Comparison of ENCODE assay signal across 15 cellular contexts in the genomic region with DNA sequence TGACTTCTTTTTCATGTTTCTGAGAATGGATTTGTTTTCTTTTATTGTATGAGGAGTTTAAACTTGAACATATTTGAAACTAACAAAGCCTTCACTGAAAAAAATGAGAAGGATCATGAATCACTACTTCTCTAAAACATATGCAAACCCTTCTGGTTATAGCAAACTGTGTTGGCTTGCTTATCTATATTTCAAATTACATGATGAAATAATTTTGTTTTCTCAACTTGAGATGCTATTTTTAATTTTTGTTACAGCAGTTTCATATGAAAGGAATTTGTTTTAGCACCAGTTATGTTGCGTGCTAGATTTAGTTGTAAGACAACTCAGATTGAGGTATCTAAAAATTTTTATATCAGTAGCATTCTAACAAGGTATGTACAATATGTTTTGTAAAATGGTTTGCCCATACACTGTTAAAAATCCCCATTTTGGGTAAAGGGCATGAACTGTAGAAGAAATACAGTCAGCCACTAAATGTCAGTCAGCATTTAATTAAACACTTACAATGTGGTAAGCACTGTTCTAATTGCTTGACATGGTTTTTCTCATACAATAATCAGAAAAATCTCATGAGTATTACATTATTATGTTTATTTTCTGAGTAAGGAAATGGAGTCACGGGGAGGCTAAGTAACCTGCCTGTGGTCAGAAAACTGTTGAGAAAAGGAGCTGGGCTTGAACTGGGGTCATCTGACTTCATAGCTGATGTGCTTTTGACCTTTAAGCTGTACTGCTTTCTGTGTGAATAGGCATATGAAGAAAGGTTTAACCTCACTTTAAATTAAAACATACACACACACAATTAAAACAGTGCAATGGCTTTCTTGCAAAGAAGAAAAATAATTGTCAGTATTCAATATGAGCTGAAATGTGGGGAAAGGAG.
DNase-seq lines count a peak whose midpoint lies in the region; ATAC-seq, FAIRE-seq and TF ChIP-seq lines count a peak whose summit lies in the region.
"Had no signal": no experiment of that assay in that cellular context is flagged by ENCODE, and none has a peak within 500 bp of the region (broad histone marks: within the 10 kb centered on the region; RNA-seq: fewer than 3 reads in every experiment).

No MANE protein-coding gene starts in this region.

- H3K4me1 ChIP-seq in cardiac muscle cell (ENCODE audit: low read depth) (peaks cover 29% of the 10 kb centered on the region), HepG2 (ENCODE audit: insufficient read depth, low read length) (peaks cover 31% of the 10 kb centered on the region), thoracic aorta (ENCODE audit: control insufficient read depth in 1 of 2, low read depth in 2 of 2) (peaks cover 31 to 73% of the 10 kb centered on the region in 2 donors)
- H3K4me1 ChIP-seq: thyroid gland had no signal

- no peak overlapping the region for H3K9ac ChIP-seq in HepG2 (ENCODE audit: insufficient read depth, low read depth, low read length)

- H3K36me3 ChIP-seq in cardiac muscle cell (no peaks in the 10 kb centered on the region), HepG2 (replicated peaks in 1 of 2; ENCODE audit: control insufficient read depth in 1 of 2, insufficient read depth in 2 of 2, low read length in 2 of 2) (no peaks in the 10 kb centered on the region), thoracic aorta (no peaks in the 10 kb centered on the region)
- H3K36me3 ChIP-seq: thyroid gland had no signal

- peak; percentile 62 for FAIRE-seq in HepG2 (lab: Jason Lieb, UNC)
- FAIRE-seq: A204.1, D721Med had no signal

- H3K4me3 ChIP-seq in cardiac muscle cell: no peak overlapping the region
- H3K4me3 ChIP-seq in cardiac fibroblast (replicated peaks in 1 of 2; ENCODE audit: low read depth in 2 of 2, low read length in 2 of 2): no peak overlapping the region
- no peak overlapping the region for H3K4me3 ChIP-seq in HepG2 (replicated peaks in 1 of 3; ENCODE audit: insufficient read depth in 1 of 3, low read depth in 2 of 3, low read length in 3 of 3)
- peak overlapping the region; percentile 19 for H3K4me3 ChIP-seq in thoracic aorta
- H3K4me3 ChIP-seq: thyroid gland had no signal

- H3K27ac Mint-ChIP-seq in activated naive CD4-positive, alpha-beta T cell treated with anti-CD3 and anti-CD28 coated beads for 36 hours: no peak overlapping the region
- H3K27ac Mint-ChIP-seq: activated CD4-positive, alpha-beta T cell treated with anti-CD3 and anti-CD28 coated beads, Interleukin-2, amount 10 ng/mL, durations not matched to agents 7 days and 5 days; memory B cell had no signal

- H3K4me2 ChIP-seq in HepG2 (ENCODE audit: low read depth, low read length): no peak overlapping the region

- intact Hi-C loops in cardiac septum (cut with DNase I): loop anchor here (5.0 to 10.0 kb wide), 2 partner anchors 38 to 480 kb away; no protein-coding TSS in a partner anchor
- intact Hi-C loops in HepG2 (cut with micrococcal nuclease; ENCODE audit: unreplicated experiment): no loop called here
- intact Hi-C loops in activated naive CD4-positive, alpha-beta T cell treated with anti-CD3 and anti-CD28 coated beads for 36 hours (cut with micrococcal nuclease): no loop called here

- 0 out of 2 replicates have a peak, but pooled peaks cover 2% of the 10 kb centered on the region for H4K20me1 ChIP-seq in HepG2 (ENCODE audit: insufficient read depth, low read length)

- H3K79me2 ChIP-seq in HepG2 (ENCODE audit: insufficient read depth, low read length): no peaks in the 10 kb centered on the region

- no peak for TF ChIP-seq RAD21 in HepG2 (CRISPR knock-in tag; IDR thresholded peaks at IDR 0.05)

- DNase-seq in cardiac muscle cell (ENCODE audit: low read depth in 1 of 2, low spot score in 1 of 2) (peak in 1 of 2 donors; percentile 72), cardiac septum (ENCODE audit: low spot score) (no peak), cardiac fibroblast (ENCODE audit: low read depth in 2 of 2) (peak; percentile 55 to 71), HepG2 (ENCODE audit: low spot score) (peak; percentile 12), thoracic aorta (ENCODE audit: low spot score) (no peak), HK-2 (ENCODE audit: unreplicated experiment) (no peak), NCI-H1417 (lab: John Stamatoyannopoulos, UW) (no peak)
- DNase-seq in activated naive CD4-positive, alpha-beta T cell treated with anti-CD3 and anti-CD28 coated beads for 36 hours: no peak
- DNase-seq: activated CD4-positive, alpha-beta T cell treated with anti-CD3 and anti-CD28 coated beads, Interleukin-2, amount 10 ng/mL, durations not matched to agents 7 days and 5 days; activated gamma-delta T cell; NCI-H1694 treated with DMSO at 0.1 percent for 48 hours; thyroid gland had no signal

- no peaks in the 10 kb centered on the region for H3K9me3 Mint-ChIP-seq in activated naive CD4-positive, alpha-beta T cell treated with anti-CD3 and anti-CD28 coated beads for 36 hours
- H3K9me3 Mint-ChIP-seq: activated CD4-positive, alpha-beta T cell treated with anti-CD3 and anti-CD28 coated beads, Interleukin-2, amount 10 ng/mL, durations not matched to agents 7 days and 5 days; memory B cell had no signal

- H2AFZ ChIP-seq in HepG2 (ENCODE audit: low read length): no peak overlapping the region

- no peaks in the 10 kb centered on the region for H3K27me3 Mint-ChIP-seq in activated naive CD4-positive, alpha-beta T cell treated with anti-CD3 and anti-CD28 coated beads for 36 hours (ENCODE audit: low read depth)
- H3K27me3 Mint-ChIP-seq: activated CD4-positive, alpha-beta T cell treated with anti-CD3 and anti-CD28 coated beads, Interleukin-2, amount 10 ng/mL, durations not matched to agents 7 days and 5 days; memory B cell had no signal

- 61% methylated on average over 2 of the region's 2 CpGs for WGBS in HepG2 (ENCODE audit: low lambda C conversion rate)

- TF ChIP-seq EP300 in HepG2 (IDR thresholded peaks at IDR 0.05; ENCODE audit: low read depth in 2 of 2, low read length in 2 of 2) (no peak), HepG2 (CRISPR knock-in tag; IDR thresholded peaks at IDR 0.05; ENCODE audit: borderline replicate concordance) (no peak)

- no peaks in the 10 kb centered on the region for H3K4me1 Mint-ChIP-seq in activated naive CD4-positive, alpha-beta T cell treated with anti-CD3 and anti-CD28 coated beads for 36 hours (ENCODE audit: low read depth)
- H3K4me1 Mint-ChIP-seq: activated CD4-positive, alpha-beta T cell treated with anti-CD3 and anti-CD28 coated beads, Interleukin-2, amount 10 ng/mL, durations not matched to agents 7 days and 5 days; memory B cell had no signal

- TF ChIP-seq CTCF in cardiac muscle cell (IDR thresholded peaks at IDR 0.05; ENCODE audit: low read depth, low read length) (no peak), cardiac fibroblast (IDR thresholded peaks at IDR 0.05; ENCODE audit: low read depth, low read length) (no peak), HepG2 (CRISPR knock-in tag; IDR thresholded peaks at IDR 0.05) (no peak), thoracic aorta (IDR thresholded peaks at IDR 0.05) (no peak)

- in situ Hi-C loops in HepG2 (cut with HindIII; ENCODE audit: extremely low pct_ligation_motif_present, low pct_unique_long_range_greater_than_20kb): no loop called here

- H3K4me3 Mint-ChIP-seq in activated naive CD4-positive, alpha-beta T cell treated with anti-CD3 and anti-CD28 coated beads for 36 hours: no peak overlapping the region
- H3K4me3 Mint-ChIP-seq: activated CD4-positive, alpha-beta T cell treated with anti-CD3 and anti-CD28 coated beads, Interleukin-2, amount 10 ng/mL, durations not matched to agents 7 days and 5 days; memory B cell had no signal

- no peaks in the 10 kb centered on the region for H3K9me3 ChIP-seq in cardiac muscle cell (ENCODE audit: low read depth)
- no peaks in the 10 kb centered on the region for H3K9me3 ChIP-seq in HepG2 (ENCODE audit: low read length)
- H3K9me3 ChIP-seq in thoracic aorta: no peaks in the 10 kb centered on the region
- H3K9me3 ChIP-seq: thyroid gland had no signal

- H3K36me3 Mint-ChIP-seq in activated naive CD4-positive, alpha-beta T cell treated with anti-CD3 and anti-CD28 coated beads for 36 hours (ENCODE audit: low read depth): no peaks in the 10 kb centered on the region
- H3K36me3 Mint-ChIP-seq: memory B cell had no signal

- BruUV-seq in HepG2 (replicated peaks; lab: Mats Ljungman, UMichigan): no TSS peak

- TF ChIP-seq POLR2A in HepG2 (IDR thresholded peaks at IDR 0.05; ENCODE audit: insufficient read depth in 1 of 2, low read depth in 2 of 2, low read length in 2 of 2): no peak

- H3K27me3 ChIP-seq in cardiac muscle cell (no peaks in the 10 kb centered on the region), HepG2 (ENCODE audit: control insufficient read depth in 1 of 2, insufficient read depth in 2 of 2, low read length in 2 of 2) (no peaks in the 10 kb centered on the region), thoracic aorta (replicated peaks; ENCODE audit: insufficient read depth) (no peaks in the 10 kb centered on the region)
- H3K27me3 ChIP-seq: thyroid gland had no signal

- POLR2A ChIA-PET in HepG2 (lab: Yijun Ruan, JAX): no interaction called here

- peak overlapping the region; percentile 49 for H3K27ac ChIP-seq in cardiac muscle cell
- H3K27ac ChIP-seq in HepG2 (ENCODE audit: extremely low read length, insufficient read depth, low read length): no peak overlapping the region
- peak overlapping the region; percentile 37 to 78 for H3K27ac ChIP-seq in thoracic aorta

- CTCF ChIA-PET in HepG2 (lab: Yijun Ruan, JAX; ENCODE audit: low intra/inter-chr PET ratio, low total read pairs): no interaction called here
- CTCF ChIA-PET in activated naive CD4-positive, alpha-beta T cell treated with anti-CD3 and anti-CD28 coated beads for 36 hours (lab: Charles Lee): no interaction called here

- ATAC-seq in HepG2 (peak; percentile 80), thoracic aorta (ENCODE audit: insufficient number of reproducible peaks, low FRiP score, low read depth) (no peak)

TF ChIP-seq in HepG2, 621 proteins besides CTCF, POLR2A, EP300 and RAD21:
- peak; percentile 26; the same call in 1 of the 2 replicates for TF ChIP-seq HNF4A (CRISPR knock-in tag; IDR thresholded peaks at IDR 0.05)
- TF ChIP-seq, protein P1, sequence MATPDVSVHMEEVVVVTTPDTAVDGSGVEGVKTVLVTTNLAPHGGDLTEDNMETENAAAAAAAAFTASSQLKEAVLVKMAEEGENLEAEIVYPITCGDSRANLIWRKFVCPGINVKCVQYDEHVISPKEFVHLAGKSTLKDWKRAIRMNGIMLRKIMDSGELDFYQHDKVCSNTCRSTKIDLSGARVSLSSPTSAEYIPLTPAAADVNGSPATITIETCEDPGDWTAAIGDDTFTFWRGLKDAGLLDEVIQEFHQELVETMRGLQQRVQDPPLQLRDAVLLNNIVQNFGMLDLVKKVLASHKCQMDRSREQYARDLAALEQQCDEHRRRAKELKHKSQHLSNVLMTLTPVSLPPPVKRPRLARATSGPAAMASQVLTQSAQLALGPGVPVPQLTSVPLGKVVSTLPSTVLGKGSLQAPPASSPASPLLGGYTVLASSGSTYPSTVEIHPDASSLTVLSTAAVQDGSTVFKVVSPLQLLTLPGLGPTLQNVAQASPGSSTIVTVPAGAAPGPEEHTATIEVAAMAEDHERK (CRISPR knock-in tag; IDR thresholded peaks at IDR 0.05; ENCODE audit: low read depth): no peak
- TF ChIP-seq MAFK (conservative IDR thresholded peaks at IDR 0.05 in 1 of 2, IDR thresholded peaks at IDR 0.05 in 1 of 2; ENCODE audit: low read length in 2 of 2): 0 out of 4 replicates have a peak, but pooled peaks have one; percentile 11 to 21

Comparison
In these comparisons a context has a peak if more than half of its experiments do, and no peak if none do; other contexts are left out.
1. DNase-seq: peak in cardiac fibroblast (2 of 2) and HepG2 (single experiment); none in cardiac septum (single experiment), thoracic aorta (single experiment), activated naive CD4-positive, alpha-beta T cell treated with anti-CD3 and anti-CD28 coated beads for 36 hours (single experiment), HK-2 (single experiment) and NCI-H1417 (0 of 3).